8 cellular contexts compared by ENCODE assay signal in genomic region chr11:65571940-65572339, GRCh38. TPM values are rescaled to one million over a fixed set of nuclear protein-coding genes. Genes with fewer than 3 reads are reported as not detected.
DNase-seq lines count a peak whose midpoint lies in the region; ATAC-seq, FAIRE-seq and TF ChIP-seq lines count a peak whose summit lies in the region.

No MANE protein-coding gene starts in this region.

- ATAC-seq in activated naive CD8-positive, alpha-beta T cell treated with anti-CD3 and anti-CD28 coated beads, Interleukin-2, amount 50 U/mL, for 24 hours, result no peak
- no peak for ATAC-seq in GM19324 (IDR thresholded peaks at IDR 0.05; ENCODE audit: low FRiP score, unreplicated experiment)

- H3K9ac ChIP-seq in kidney (ENCODE audit: low read length in 2 of 2), result no peak overlapping the region

- TF ChIP-seq POLR2A in H54 (IDR thresholded peaks at IDR 0.05; ENCODE audit: low read depth, low read length), result no peak

- peaks cover 20% of the 10 kb centered on the region for H3K36me3 Mint-ChIP-seq in activated naive CD8-positive, alpha-beta T cell treated with anti-CD3 and anti-CD28 coated beads, Interleukin-2, amount 50 U/mL, for 24 hours (ENCODE audit: low read depth)

- peak overlapping the region; percentile 36 to 47 for H3K4me3 ChIP-seq in kidney (ENCODE audit: low read length in 2 of 2)
- peak overlapping the region; percentile 84 for H3K4me3 ChIP-seq in thymus (ENCODE audit: low read length)

- no peaks in the 10 kb centered on the region for H3K9me3 Mint-ChIP-seq in activated naive CD8-positive, alpha-beta T cell treated with anti-CD3 and anti-CD28 coated beads, Interleukin-2, amount 50 U/mL, for 24 hours

- WGBS in thymus, result 14% methylated on average over 11 of the region's 11 CpGs

- H3K36me3 ChIP-seq in kidney (ENCODE audit: control insufficient read depth in 1 of 2, insufficient read depth in 2 of 2, low read length in 2 of 2) (peaks cover 0 to 2% of the 10 kb centered on the region in 2 donors), thymus (ENCODE audit: control insufficient read depth, insufficient read depth) (peaks cover 4% of the 10 kb centered on the region)

- H3K27ac Mint-ChIP-seq in activated naive CD8-positive, alpha-beta T cell treated with anti-CD3 and anti-CD28 coated beads, Interleukin-2, amount 50 U/mL, for 24 hours, result peak overlapping the region; percentile 90

- H3K27me3 ChIP-seq in thymus (ENCODE audit: control insufficient read depth, insufficient read depth), result no peaks in the 10 kb centered on the region

- peaks cover 32 to 45% of the 10 kb centered on the region in 2 donors for H3K4me1 ChIP-seq in kidney (ENCODE audit: control insufficient read depth in 1 of 2, insufficient read depth in 1 of 2, low read depth in 1 of 2, low read length in 2 of 2)
- peaks cover 39% of the 10 kb centered on the region for H3K4me1 ChIP-seq in thymus (ENCODE audit: control insufficient read depth, insufficient read depth, low read length)

- H3K4me3 Mint-ChIP-seq in activated naive CD8-positive, alpha-beta T cell treated with anti-CD3 and anti-CD28 coated beads, Interleukin-2, amount 50 U/mL, for 24 hours, result peak overlapping the region; percentile 99

- peak; percentile 73 for DNase-seq in NCI-H82 (lab: John Stamatoyannopoulos, UW)
- DNase-seq in NCI-H82 treated with DMSO at 0.1 percent for 48 hours (lab: John Stamatoyannopoulos, UW; ENCODE audit: unreplicated experiment), result no peak
- peak; percentile 55 for DNase-seq in NCI-H1092 treated with DMSO at 0.1 percent for 48 hours (lab: John Stamatoyannopoulos, UW)
- DNase-seq in activated naive CD8-positive, alpha-beta T cell treated with anti-CD3 and anti-CD28 coated beads, Interleukin-2, amount 50 U/mL, for 24 hours, result no peak
- DNase-seq in kidney, result no peak
- no peak for DNase-seq in H54 (ENCODE audit: insufficient read length, low spot score)

- FAIRE-seq in kidney (lab: Jason Lieb, UNC) (no peak), H54 (lab: Jason Lieb, UNC) (no peak)

- H3K9me3 ChIP-seq in kidney (ENCODE audit: control insufficient read depth in 1 of 2, low read length in 2 of 2) (no peaks in the 10 kb centered on the region), thymus (ENCODE audit: control insufficient read depth) (no peaks in the 10 kb centered on the region)

- H3K4me1 Mint-ChIP-seq in activated naive CD8-positive, alpha-beta T cell treated with anti-CD3 and anti-CD28 coated beads, Interleukin-2, amount 50 U/mL, for 24 hours, result peaks cover 62% of the 10 kb centered on the region

- TF ChIP-seq CTCF in kidney (IDR thresholded peaks at IDR 0.05; ENCODE audit: borderline replicate concordance, extremely low read depth, insufficient read depth), result peak; percentile 20

- H3K27ac ChIP-seq in kidney (ENCODE audit: low read depth in 2 of 2, low read length in 2 of 2), result peak overlapping the region in 1 of 2 donors; percentile 77
- peak overlapping the region; percentile 47 for H3K27ac ChIP-seq in thymus (ENCODE audit: low read depth)

- intact Hi-C loops in kidney (cut with DNase I), result no loop called here

- no peaks in the 10 kb centered on the region for H3K27me3 Mint-ChIP-seq in activated naive CD8-positive, alpha-beta T cell treated with anti-CD3 and anti-CD28 coated beads, Interleukin-2, amount 50 U/mL, for 24 hours

RNA-seq across cellular contexts. Expression of gene FAM89B, which starts 0.4 kb away (rescaled TPM):
- 36.7 TPM for total RNA-seq in kidney
- polyA plus RNA-seq in kidney (ENCODE audit: insufficient read depth, low read depth, low replicate concordance) (33.5 TPM), thymus (62.2 TPM)

RNA-seq across cellular contexts. Expression of gene ZNRD2, which starts 1.7 kb away (rescaled TPM):
- total RNA-seq in kidney, result 32.0 TPM
- polyA plus RNA-seq in kidney (ENCODE audit: insufficient read depth, low read depth, low replicate concordance) (60.4 TPM), thymus (38.0 TPM)

RNA-seq across cellular contexts. Expression of gene EHBP1L1, which starts 3.9 kb away (rescaled TPM):
- total RNA-seq in kidney, result 95.4 TPM
- polyA plus RNA-seq in kidney (ENCODE audit: insufficient read depth, low read depth, low replicate concordance) (20.5 TPM), thymus (66.5 TPM)

RNA-seq across cellular contexts. Expression of gene LTBP3, which starts 13.8 kb away (rescaled TPM):
- total RNA-seq in kidney, result 165 TPM
- polyA plus RNA-seq in kidney (ENCODE audit: insufficient read depth, low read depth, low replicate concordance) (61.6 TPM), thymus (64.6 TPM)

RNA-seq across cellular contexts. Expression of gene KCNK7, which starts 23.7 kb away (rescaled TPM):
- total RNA-seq in kidney, result 0.25 TPM
- not detected for polyA plus RNA-seq in kidney (ENCODE audit: insufficient read depth, low read depth, low replicate concordance)
- 3.8 TPM for polyA plus RNA-seq in thymus

Comparison
In these comparisons a context has a peak if more than half of its experiments do, and no peak if none do; other contexts are left out.
1. DNase-seq: peak in NCI-H82 (single experiment) and NCI-H1092 treated with DMSO at 0.1 percent for 48 hours (single experiment); none in NCI-H82 treated with DMSO at 0.1 percent for 48 hours (single experiment), activated naive CD8-positive, alpha-beta T cell treated with anti-CD3 and anti-CD28 coated beads, Interleukin-2, amount 50 U/mL, for 24 hours (single experiment), kidney (single experiment) and H54 (single experiment).